In the genomic region with DNA sequence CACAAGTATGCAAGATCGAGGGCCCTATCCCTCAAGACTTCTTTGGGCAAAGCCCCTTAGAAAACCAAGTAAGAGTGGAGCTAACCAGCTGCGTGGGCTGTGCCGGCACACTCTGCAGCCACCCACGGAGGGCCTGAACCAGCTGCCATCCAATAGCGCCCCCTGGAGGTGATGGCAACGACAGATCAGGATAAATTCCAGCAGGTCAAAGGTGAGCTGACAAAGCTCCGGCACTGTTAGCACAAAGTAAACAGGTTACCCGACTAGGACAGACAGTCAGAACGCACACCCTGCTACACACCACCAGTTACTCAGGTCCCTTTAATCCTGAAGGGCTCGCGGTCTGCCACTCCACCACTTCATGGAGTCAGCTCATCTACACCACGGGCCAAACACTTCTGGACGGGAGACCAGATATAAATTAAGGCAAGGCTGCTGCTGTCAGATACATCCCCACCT, we compare ENCODE assay signal across 1 cellular context.
TF ChIP-seq lines count a peak whose summit lies in the region.

No MANE protein-coding gene starts in this region.

TF ChIP-seq in HepG2, 621 proteins besides CTCF, POLR2A, EP300 and RAD21 (continued from another document and continues in another):
- TF ChIP-seq ZNF841 (CRISPR knock-in tag; IDR thresholded peaks at IDR 0.05; ENCODE audit: borderline replicate concordance) (no peak), ZSCAN30 (CRISPR knock-in tag; IDR thresholded peaks at IDR 0.05) (no peak), ZNF775 (CRISPR knock-in tag; IDR thresholded peaks at IDR 0.05; ENCODE audit: borderline replicate concordance) (no peak), ZNF83 (CRISPR knock-in tag; IDR thresholded peaks at IDR 0.05; ENCODE audit: borderline replicate concordance) (no peak), DNMT3B (CRISPR knock-in tag; conservative IDR thresholded peaks at IDR 0.05) (no peak), ZBTB38 (CRISPR knock-in tag; IDR thresholded peaks at IDR 0.05) (peak; percentile 32; the same call in 1 of the 2 replicates), ZNF3 (CRISPR knock-in tag; IDR thresholded peaks at IDR 0.05) (no peak), TAF1 (CRISPR knock-in tag; IDR thresholded peaks at IDR 0.05) (no peak), SRSF4 (IDR thresholded peaks at IDR 0.05; ENCODE audit: low read depth, low read length, poor library complexity, severe bottlenecking) (no peak), GABPA (IDR thresholded peaks at IDR 0.05; ENCODE audit: low read depth, low read length) (no peak), GABPA (CRISPR knock-in tag; IDR thresholded peaks at IDR 0.05; ENCODE audit: low read depth) (0 out of 2 replicates have a peak, but pooled peaks have one; percentile 11), HDAC1 (CRISPR knock-in tag; IDR thresholded peaks at IDR 0.05) (peak; percentile 89), ZNF451 (CRISPR knock-in tag; IDR thresholded peaks at IDR 0.05) (no peak), ZNF343 (CRISPR knock-in tag; IDR thresholded peaks at IDR 0.05) (0 out of 2 replicates have a peak, but pooled peaks have one; percentile 39), MIXL1 (CRISPR knock-in tag; IDR thresholded peaks at IDR 0.05) (peak; percentile 45; the same call in 1 of the 2 replicates), GLI4 (CRISPR knock-in tag; IDR thresholded peaks at IDR 0.05; ENCODE audit: borderline replicate concordance) (0 out of 2 replicates have a peak, but pooled peaks have one; percentile 54), KMT2A (CRISPR knock-in tag; IDR thresholded peaks at IDR 0.05) (no peak), ZMAT3 (CRISPR knock-in tag; conservative IDR thresholded peaks at IDR 0.05) (no peak), KDM4B (CRISPR knock-in tag; IDR thresholded peaks at IDR 0.05) (peak; percentile 29; the same call in 1 of the 2 replicates), SP1 (IDR thresholded peaks at IDR 0.05) (no peak), SP1 (CRISPR knock-in tag; IDR thresholded peaks at IDR 0.05) (0 out of 2 replicates have a peak, but pooled peaks have one; percentile 25), TOPORS (CRISPR knock-in tag; IDR thresholded peaks at IDR 0.05) (no peak), NFE2L2 (IDR thresholded peaks at IDR 0.05; ENCODE audit: low read length) (no peak), ZNF629 (CRISPR knock-in tag; conservative IDR thresholded peaks at IDR 0.05) (no peak)
- TF ChIP-seq, protein P1, sequence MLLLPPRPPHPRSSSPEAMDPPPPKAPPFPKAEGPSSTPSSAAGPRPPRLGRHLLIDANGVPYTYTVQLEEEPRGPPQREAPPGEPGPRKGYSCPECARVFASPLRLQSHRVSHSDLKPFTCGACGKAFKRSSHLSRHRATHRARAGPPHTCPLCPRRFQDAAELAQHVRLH (CRISPR knock-in tag; IDR thresholded peaks at IDR 0.05; ENCODE audit: borderline replicate concordance, low read depth) = peak; percentile 87; the same call in 1 of the 2 replicates
- TF ChIP-seq, protein P2, sequence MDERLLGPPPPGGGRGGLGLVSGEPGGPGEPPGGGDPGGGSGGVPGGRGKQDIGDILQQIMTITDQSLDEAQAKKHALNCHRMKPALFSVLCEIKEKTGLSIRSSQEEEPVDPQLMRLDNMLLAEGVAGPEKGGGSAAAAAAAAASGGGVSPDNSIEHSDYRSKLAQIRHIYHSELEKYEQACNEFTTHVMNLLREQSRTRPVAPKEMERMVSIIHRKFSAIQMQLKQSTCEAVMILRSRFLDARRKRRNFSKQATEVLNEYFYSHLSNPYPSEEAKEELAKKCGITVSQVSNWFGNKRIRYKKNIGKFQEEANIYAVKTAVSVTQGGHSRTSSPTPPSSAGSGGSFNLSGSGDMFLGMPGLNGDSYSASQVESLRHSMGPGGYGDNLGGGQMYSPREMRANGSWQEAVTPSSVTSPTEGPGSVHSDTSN (CRISPR knock-in tag; IDR thresholded peaks at IDR 0.05) = no peak
- TF ChIP-seq, protein P3, sequence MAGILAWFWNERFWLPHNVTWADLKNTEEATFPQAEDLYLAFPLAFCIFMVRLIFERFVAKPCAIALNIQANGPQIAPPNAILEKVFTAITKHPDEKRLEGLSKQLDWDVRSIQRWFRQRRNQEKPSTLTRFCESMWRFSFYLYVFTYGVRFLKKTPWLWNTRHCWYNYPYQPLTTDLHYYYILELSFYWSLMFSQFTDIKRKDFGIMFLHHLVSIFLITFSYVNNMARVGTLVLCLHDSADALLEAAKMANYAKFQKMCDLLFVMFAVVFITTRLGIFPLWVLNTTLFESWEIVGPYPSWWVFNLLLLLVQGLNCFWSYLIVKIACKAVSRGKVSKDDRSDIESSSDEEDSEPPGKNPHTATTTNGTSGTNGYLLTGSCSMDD (CRISPR knock-in tag; IDR thresholded peaks at IDR 0.05) = no peak
- TF ChIP-seq, protein P4, sequence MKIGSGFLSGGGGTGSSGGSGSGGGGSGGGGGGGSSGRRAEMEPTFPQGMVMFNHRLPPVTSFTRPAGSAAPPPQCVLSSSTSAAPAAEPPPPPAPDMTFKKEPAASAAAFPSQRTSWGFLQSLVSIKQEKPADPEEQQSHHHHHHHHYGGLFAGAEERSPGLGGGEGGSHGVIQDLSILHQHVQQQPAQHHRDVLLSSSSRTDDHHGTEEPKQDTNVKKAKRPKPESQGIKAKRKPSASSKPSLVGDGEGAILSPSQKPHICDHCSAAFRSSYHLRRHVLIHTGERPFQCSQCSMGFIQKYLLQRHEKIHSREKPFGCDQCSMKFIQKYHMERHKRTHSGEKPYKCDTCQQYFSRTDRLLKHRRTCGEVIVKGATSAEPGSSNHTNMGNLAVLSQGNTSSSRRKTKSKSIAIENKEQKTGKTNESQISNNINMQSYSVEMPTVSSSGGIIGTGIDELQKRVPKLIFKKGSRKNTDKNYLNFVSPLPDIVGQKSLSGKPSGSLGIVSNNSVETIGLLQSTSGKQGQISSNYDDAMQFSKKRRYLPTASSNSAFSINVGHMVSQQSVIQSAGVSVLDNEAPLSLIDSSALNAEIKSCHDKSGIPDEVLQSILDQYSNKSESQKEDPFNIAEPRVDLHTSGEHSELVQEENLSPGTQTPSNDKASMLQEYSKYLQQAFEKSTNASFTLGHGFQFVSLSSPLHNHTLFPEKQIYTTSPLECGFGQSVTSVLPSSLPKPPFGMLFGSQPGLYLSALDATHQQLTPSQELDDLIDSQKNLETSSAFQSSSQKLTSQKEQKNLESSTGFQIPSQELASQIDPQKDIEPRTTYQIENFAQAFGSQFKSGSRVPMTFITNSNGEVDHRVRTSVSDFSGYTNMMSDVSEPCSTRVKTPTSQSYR (CRISPR knock-in tag; IDR thresholded peaks at IDR 0.05; ENCODE audit: borderline replicate concordance) = no peak
- TF ChIP-seq, protein P5, sequence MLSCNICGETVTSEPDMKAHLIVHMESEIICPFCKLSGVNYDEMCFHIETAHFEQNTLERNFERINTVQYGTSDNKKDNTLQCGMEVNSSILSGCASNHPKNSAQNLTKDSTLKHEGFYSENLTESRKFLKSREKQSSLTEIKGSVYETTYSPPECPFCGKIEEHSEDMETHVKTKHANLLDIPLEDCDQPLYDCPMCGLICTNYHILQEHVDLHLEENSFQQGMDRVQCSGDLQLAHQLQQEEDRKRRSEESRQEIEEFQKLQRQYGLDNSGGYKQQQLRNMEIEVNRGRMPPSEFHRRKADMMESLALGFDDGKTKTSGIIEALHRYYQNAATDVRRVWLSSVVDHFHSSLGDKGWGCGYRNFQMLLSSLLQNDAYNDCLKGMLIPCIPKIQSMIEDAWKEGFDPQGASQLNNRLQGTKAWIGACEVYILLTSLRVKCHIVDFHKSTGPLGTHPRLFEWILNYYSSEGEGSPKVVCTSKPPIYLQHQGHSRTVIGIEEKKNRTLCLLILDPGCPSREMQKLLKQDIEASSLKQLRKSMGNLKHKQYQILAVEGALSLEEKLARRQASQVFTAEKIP (CRISPR knock-in tag; IDR thresholded peaks at IDR 0.05; ENCODE audit: borderline replicate concordance) = no peak
- TF ChIP-seq, protein P6, sequence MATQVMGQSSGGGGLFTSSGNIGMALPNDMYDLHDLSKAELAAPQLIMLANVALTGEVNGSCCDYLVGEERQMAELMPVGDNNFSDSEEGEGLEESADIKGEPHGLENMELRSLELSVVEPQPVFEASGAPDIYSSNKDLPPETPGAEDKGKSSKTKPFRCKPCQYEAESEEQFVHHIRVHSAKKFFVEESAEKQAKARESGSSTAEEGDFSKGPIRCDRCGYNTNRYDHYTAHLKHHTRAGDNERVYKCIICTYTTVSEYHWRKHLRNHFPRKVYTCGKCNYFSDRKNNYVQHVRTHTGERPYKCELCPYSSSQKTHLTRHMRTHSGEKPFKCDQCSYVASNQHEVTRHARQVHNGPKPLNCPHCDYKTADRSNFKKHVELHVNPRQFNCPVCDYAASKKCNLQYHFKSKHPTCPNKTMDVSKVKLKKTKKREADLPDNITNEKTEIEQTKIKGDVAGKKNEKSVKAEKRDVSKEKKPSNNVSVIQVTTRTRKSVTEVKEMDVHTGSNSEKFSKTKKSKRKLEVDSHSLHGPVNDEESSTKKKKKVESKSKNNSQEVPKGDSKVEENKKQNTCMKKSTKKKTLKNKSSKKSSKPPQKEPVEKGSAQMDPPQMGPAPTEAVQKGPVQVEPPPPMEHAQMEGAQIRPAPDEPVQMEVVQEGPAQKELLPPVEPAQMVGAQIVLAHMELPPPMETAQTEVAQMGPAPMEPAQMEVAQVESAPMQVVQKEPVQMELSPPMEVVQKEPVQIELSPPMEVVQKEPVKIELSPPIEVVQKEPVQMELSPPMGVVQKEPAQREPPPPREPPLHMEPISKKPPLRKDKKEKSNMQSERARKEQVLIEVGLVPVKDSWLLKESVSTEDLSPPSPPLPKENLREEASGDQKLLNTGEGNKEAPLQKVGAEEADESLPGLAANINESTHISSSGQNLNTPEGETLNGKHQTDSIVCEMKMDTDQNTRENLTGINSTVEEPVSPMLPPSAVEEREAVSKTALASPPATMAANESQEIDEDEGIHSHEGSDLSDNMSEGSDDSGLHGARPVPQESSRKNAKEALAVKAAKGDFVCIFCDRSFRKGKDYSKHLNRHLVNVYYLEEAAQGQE (IDR thresholded peaks at IDR 0.05; ENCODE audit: borderline replicate concordance in 1 of 2, low read depth in 1 of 2, low read length in 2 of 2) = no peak
- TF ChIP-seq, protein P7, sequence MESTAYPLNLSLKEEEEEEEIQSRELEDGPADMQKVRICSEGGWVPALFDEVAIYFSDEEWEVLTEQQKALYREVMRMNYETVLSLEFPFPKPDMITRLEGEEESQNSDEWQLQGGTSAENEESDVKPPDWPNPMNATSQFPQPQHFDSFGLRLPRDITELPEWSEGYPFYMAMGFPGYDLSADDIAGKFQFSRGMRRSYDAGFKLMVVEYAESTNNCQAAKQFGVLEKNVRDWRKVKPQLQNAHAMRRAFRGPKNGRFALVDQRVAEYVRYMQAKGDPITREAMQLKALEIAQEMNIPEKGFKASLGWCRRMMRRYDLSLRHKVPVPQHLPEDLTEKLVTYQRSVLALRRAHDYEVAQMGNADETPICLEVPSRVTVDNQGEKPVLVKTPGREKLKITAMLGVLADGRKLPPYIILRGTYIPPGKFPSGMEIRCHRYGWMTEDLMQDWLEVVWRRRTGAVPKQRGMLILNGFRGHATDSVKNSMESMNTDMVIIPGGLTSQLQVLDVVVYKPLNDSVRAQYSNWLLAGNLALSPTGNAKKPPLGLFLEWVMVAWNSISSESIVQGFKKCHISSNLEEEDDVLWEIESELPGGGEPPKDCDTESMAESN (CRISPR knock-in tag; conservative IDR thresholded peaks at IDR 0.05) = peak; percentile 63; the same call in 1 of the 2 replicates
- TF ChIP-seq, protein P8, sequence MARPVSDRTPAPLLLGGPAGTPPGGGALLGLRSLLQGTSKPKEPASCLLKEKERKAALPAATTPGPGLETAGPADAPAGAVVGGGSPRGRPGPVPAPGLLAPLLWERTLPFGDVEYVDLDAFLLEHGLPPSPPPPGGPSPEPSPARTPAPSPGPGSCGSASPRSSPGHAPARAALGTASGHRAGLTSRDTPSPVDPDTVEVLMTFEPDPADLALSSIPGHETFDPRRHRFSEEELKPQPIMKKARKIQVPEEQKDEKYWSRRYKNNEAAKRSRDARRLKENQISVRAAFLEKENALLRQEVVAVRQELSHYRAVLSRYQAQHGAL (CRISPR knock-in tag; IDR thresholded peaks at IDR 0.05; ENCODE audit: not compliant biosample characterization) = no peak
- TF ChIP-seq, protein P9, sequence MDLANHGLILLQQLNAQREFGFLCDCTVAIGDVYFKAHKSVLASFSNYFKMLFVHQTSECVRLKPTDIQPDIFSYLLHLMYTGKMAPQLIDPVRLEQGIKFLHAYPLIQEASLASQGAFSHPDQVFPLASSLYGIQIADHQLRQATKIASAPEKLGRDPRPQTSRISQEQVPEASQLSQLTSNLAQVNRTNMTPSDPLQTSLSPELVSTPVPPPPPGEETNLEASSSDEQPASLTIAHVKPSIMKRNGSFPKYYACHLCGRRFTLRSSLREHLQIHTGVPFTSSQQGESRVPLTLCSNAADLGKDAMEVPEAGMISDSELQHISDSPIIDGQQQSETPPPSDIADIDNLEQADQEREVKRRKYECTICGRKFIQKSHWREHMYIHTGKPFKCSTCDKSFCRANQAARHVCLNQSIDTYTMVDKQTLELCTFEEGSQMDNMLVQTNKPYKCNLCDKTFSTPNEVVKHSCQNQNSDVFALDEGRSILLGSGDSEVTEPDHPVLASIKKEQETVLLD (CRISPR knock-in tag; IDR thresholded peaks at IDR 0.05; ENCODE audit: low read depth) = no peak
- TF ChIP-seq, protein P10, sequence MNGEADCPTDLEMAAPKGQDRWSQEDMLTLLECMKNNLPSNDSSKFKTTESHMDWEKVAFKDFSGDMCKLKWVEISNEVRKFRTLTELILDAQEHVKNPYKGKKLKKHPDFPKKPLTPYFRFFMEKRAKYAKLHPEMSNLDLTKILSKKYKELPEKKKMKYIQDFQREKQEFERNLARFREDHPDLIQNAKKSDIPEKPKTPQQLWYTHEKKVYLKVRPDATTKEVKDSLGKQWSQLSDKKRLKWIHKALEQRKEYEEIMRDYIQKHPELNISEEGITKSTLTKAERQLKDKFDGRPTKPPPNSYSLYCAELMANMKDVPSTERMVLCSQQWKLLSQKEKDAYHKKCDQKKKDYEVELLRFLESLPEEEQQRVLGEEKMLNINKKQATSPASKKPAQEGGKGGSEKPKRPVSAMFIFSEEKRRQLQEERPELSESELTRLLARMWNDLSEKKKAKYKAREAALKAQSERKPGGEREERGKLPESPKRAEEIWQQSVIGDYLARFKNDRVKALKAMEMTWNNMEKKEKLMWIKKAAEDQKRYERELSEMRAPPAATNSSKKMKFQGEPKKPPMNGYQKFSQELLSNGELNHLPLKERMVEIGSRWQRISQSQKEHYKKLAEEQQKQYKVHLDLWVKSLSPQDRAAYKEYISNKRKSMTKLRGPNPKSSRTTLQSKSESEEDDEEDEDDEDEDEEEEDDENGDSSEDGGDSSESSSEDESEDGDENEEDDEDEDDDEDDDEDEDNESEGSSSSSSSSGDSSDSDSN (CRISPR knock-in tag; IDR thresholded peaks at IDR 0.05) = peak; percentile 29; the same call in 1 of the 2 replicates
